ENCODE assay signal across 8 cellular contexts in genomic region chr1:220089650-220090556, GRCh38. TPM values are rescaled to one million over a fixed set of nuclear protein-coding genes. Genes with fewer than 3 reads are reported as not detected.
DNase-seq lines count a peak whose midpoint lies in the region; ATAC-seq lines count a peak whose summit lies in the region.

Gene BPNT1, minus strand, starts transcription at chr1:220089788. Its CDS starts 9,942 bp downstream, at chr1:220079846.

- H3K27me3 ChIP-seq in GM23248 (replicated peaks; ENCODE audit: insufficient read depth) = no peaks in the 10 kb centered on the region
- H3K27me3 ChIP-seq in naive thymus-derived CD4-positive, alpha-beta T cell (ENCODE audit: control insufficient read depth in 2 of 2, insufficient read depth in 2 of 2, low read length in 2 of 2) = no peaks in the 10 kb centered on the region

- ATAC-seq in naive thymus-derived CD4-positive, alpha-beta T cell = peak; percentile 87
- peak; percentile 80 to 83 for ATAC-seq in stimulated activated naive B cell treated with anti-CD40 and anti-IgM and Interleukin-4, amounts not matched to agents 10 μg/mL and 1 μg/mL and 100 μg/mL, for 72 hours (replicated peaks)

- peak within 1 kb of the TSS; percentile 88 for H3K4me3 ChIP-seq in GM23248
- H3K4me3 ChIP-seq in naive thymus-derived CD4-positive, alpha-beta T cell (ENCODE audit: low read length) = peak within 1 kb of the TSS; percentile 83

- peak within 1 kb of the TSS; percentile 83 for H3K4me2 ChIP-seq in GM23248 (ENCODE audit: unreplicated experiment)

- no peaks in the 10 kb centered on the region for H3K9me3 ChIP-seq in GM23248 (ENCODE audit: low read depth)
- no peaks in the 10 kb centered on the region for H3K9me3 ChIP-seq in naive thymus-derived CD4-positive, alpha-beta T cell (ENCODE audit: control insufficient read depth in 2 of 3, low read length in 3 of 3)

- H3K4me3 Mint-ChIP-seq in activated T-helper 1 cell treated with anti-CD3 and anti-CD28 coated beads, Interleukin-12 subunit alpha, Interleukin-12 subunit beta, Interleukin-2, Interleukin-4 antibody, amounts not matched to agents 30 ng/mL and 10 ng/mL and 1 ng/mL, durations not matched to agents 14 hours and 24 hours and 36 hours = peak within 1 kb of the TSS; percentile 96
- H3K4me3 Mint-ChIP-seq in naive thymus-derived CD4-positive, alpha-beta T cell = peak within 1 kb of the TSS; percentile 88 to 100 (median 94)
- H3K4me3 Mint-ChIP-seq in stimulated activated naive B cell treated with anti-CD40 and anti-IgM and Interleukin-4, amounts not matched to agents 10 μg/mL and 1 μg/mL and 100 μg/mL, for 72 hours = peak within 1 kb of the TSS; percentile 98

- in situ Hi-C loops in GM23248 (cut with MboI) = no loop called here

- WGBS in GM23248 (ENCODE audit: low coverage in 1 of 2, low lambda C conversion rate in 2 of 2, missing lambda C conversion rate in 2 of 2), 2 experiments = 15% methylated on average over 34 to 35 of the region's 35 CpGs

- H4K20me1 ChIP-seq in GM23248 (ENCODE audit: insufficient read depth) = no peaks in the 10 kb centered on the region

- no peak within 1 kb of the TSS for H3K27ac ChIP-seq in GM23248
- peak within 1 kb of the TSS; percentile 72 for H3K27ac ChIP-seq in naive thymus-derived CD4-positive, alpha-beta T cell (ENCODE audit: low read depth, low read length)

- H3K4me1 Mint-ChIP-seq in activated T-helper 1 cell treated with anti-CD3 and anti-CD28 coated beads, Interleukin-12 subunit alpha, Interleukin-12 subunit beta, Interleukin-2, Interleukin-4 antibody, amounts not matched to agents 30 ng/mL and 10 ng/mL and 1 ng/mL, durations not matched to agents 14 hours and 24 hours and 36 hours (ENCODE audit: low read depth) = peaks cover 8% of the 10 kb centered on the region
- peaks cover 0 to 42% (median 36%) of the 10 kb centered on the region in 7 donors for H3K4me1 Mint-ChIP-seq in naive thymus-derived CD4-positive, alpha-beta T cell
- peaks cover 2 to 10% of the 10 kb centered on the region in 2 donors for H3K4me1 Mint-ChIP-seq in stimulated activated naive B cell treated with anti-CD40 and anti-IgM and Interleukin-4, amounts not matched to agents 10 μg/mL and 1 μg/mL and 100 μg/mL, for 72 hours

- DNase-seq in Daoy (ENCODE audit: low read depth) = peak; percentile 93
- peak; percentile 92 for DNase-seq in GM23248
- peak; percentile 91 to 94 for DNase-seq in Kasumi-1 (lab: John Stamatoyannopoulos, UW)
- DNase-seq in RPMI7951 (ENCODE audit: low read depth) = peak; percentile 88
- DNase-seq in activated T-helper 1 cell treated with anti-CD3 and anti-CD28 coated beads, Interleukin-12 subunit alpha, Interleukin-12 subunit beta, Interleukin-2, Interleukin-4 antibody, amounts not matched to agents 30 ng/mL and 10 ng/mL and 1 ng/mL, durations not matched to agents 14 hours and 24 hours and 36 hours (ENCODE audit: low spot score) = peak; percentile 95
- peak; percentile 86 for DNase-seq in fibroblast of gingiva (ENCODE audit: low read depth)
- peak; percentile 90 to 99 (median 97) for DNase-seq in naive thymus-derived CD4-positive, alpha-beta T cell
- peak; percentile 97 for DNase-seq in stimulated activated naive B cell treated with anti-CD40 and anti-IgM and Interleukin-4, amounts not matched to agents 10 μg/mL and 1 μg/mL and 100 μg/mL, for 72 hours

- peaks cover 2% of the 10 kb centered on the region for H3K36me3 Mint-ChIP-seq in activated T-helper 1 cell treated with anti-CD3 and anti-CD28 coated beads, Interleukin-12 subunit alpha, Interleukin-12 subunit beta, Interleukin-2, Interleukin-4 antibody, amounts not matched to agents 30 ng/mL and 10 ng/mL and 1 ng/mL, durations not matched to agents 14 hours and 24 hours and 36 hours (ENCODE audit: low read depth)
- peaks cover 0 to 5% (median 3%) of the 10 kb centered on the region in 5 donors for H3K36me3 Mint-ChIP-seq in naive thymus-derived CD4-positive, alpha-beta T cell
- H3K36me3 Mint-ChIP-seq in stimulated activated naive B cell treated with anti-CD40 and anti-IgM and Interleukin-4, amounts not matched to agents 10 μg/mL and 1 μg/mL and 100 μg/mL, for 72 hours = no peaks in the 10 kb centered on the region

- peaks cover 45% of the 10 kb centered on the region for H3K79me2 ChIP-seq in GM23248 (ENCODE audit: insufficient read depth)

- peak within 1 kb of the TSS; percentile 73 for H3K9ac ChIP-seq in GM23248

- no peaks in the 10 kb centered on the region for H3K9me3 Mint-ChIP-seq in activated T-helper 1 cell treated with anti-CD3 and anti-CD28 coated beads, Interleukin-12 subunit alpha, Interleukin-12 subunit beta, Interleukin-2, Interleukin-4 antibody, amounts not matched to agents 30 ng/mL and 10 ng/mL and 1 ng/mL, durations not matched to agents 14 hours and 24 hours and 36 hours
- H3K9me3 Mint-ChIP-seq in naive thymus-derived CD4-positive, alpha-beta T cell = no peaks in the 10 kb centered on the region
- no peaks in the 10 kb centered on the region for H3K9me3 Mint-ChIP-seq in stimulated activated naive B cell treated with anti-CD40 and anti-IgM and Interleukin-4, amounts not matched to agents 10 μg/mL and 1 μg/mL and 100 μg/mL, for 72 hours

- no peaks in the 10 kb centered on the region for H3K9me2 ChIP-seq in GM23248 (ENCODE audit: insufficient read depth)

- H3F3A ChIP-seq in GM23248 (ENCODE audit: insufficient read depth) = peaks cover 6% of the 10 kb centered on the region; the same call in 1 of the 2 replicates

- CTCF ChIA-PET in naive thymus-derived CD4-positive, alpha-beta T cell (lab: Charles Lee) = interaction anchor here (0.7 to 0.9 kb wide), 3 partner anchors 43 to 54 kb away, joined by 3 to 4 read pairs (median 3); no protein-coding TSS in a partner anchor

- intact Hi-C loops in activated T-helper 1 cell treated with anti-CD3 and anti-CD28 coated beads, Interleukin-12 subunit alpha, Interleukin-12 subunit beta, Interleukin-2, Interleukin-4 antibody, amounts not matched to agents 30 ng/mL and 10 ng/mL and 1 ng/mL, durations not matched to agents 14 hours and 24 hours and 36 hours (cut with micrococcal nuclease) = loop anchor here (1.0 to 5.0 kb wide), 4 partner anchors 23 to 1803 kb away; partner anchors contain the start of genes EPRS1, RAB3GAP2 and RRP15
- intact Hi-C loops in naive thymus-derived CD4-positive, alpha-beta T cell (cut with micrococcal nuclease) = loop anchor here (1.0 kb wide), 3 partner anchors 44 to 1805 kb away; partner anchors contain the start of genes EPRS1 (in 2 of the 2), RAB3GAP2 (in 2 of the 2) and RRP15 (in 2 of the 2)

- no peaks in the 10 kb centered on the region for H3K36me3 ChIP-seq in GM23248 (ENCODE audit: low read depth)
- peaks cover 0 to 6% (median 0%) of the 10 kb centered on the region in 3 experiments for H3K36me3 ChIP-seq in naive thymus-derived CD4-positive, alpha-beta T cell (ENCODE audit: control insufficient read depth in 2 of 3, insufficient read depth in 3 of 3, low read length in 3 of 3)

- H3K4me1 ChIP-seq in GM23248 (ENCODE audit: insufficient read depth) = 0 out of 2 replicates have a peak, but pooled peaks cover 1% of the 10 kb centered on the region
- peaks cover 9 to 13% of the 10 kb centered on the region in 2 donors for H3K4me1 ChIP-seq in naive thymus-derived CD4-positive, alpha-beta T cell (ENCODE audit: control insufficient read depth in 2 of 2, insufficient read depth in 2 of 2, low read length in 2 of 2)

- no peaks in the 10 kb centered on the region for H3K27me3 Mint-ChIP-seq in activated T-helper 1 cell treated with anti-CD3 and anti-CD28 coated beads, Interleukin-12 subunit alpha, Interleukin-12 subunit beta, Interleukin-2, Interleukin-4 antibody, amounts not matched to agents 30 ng/mL and 10 ng/mL and 1 ng/mL, durations not matched to agents 14 hours and 24 hours and 36 hours (ENCODE audit: insufficient read depth)
- peaks cover 0 to 2% (median 0%) of the 10 kb centered on the region in 5 donors for H3K27me3 Mint-ChIP-seq in naive thymus-derived CD4-positive, alpha-beta T cell
- no peaks in the 10 kb centered on the region for H3K27me3 Mint-ChIP-seq in stimulated activated naive B cell treated with anti-CD40 and anti-IgM and Interleukin-4, amounts not matched to agents 10 μg/mL and 1 μg/mL and 100 μg/mL, for 72 hours

- peak within 1 kb of the TSS; percentile 87 for H3K27ac Mint-ChIP-seq in activated T-helper 1 cell treated with anti-CD3 and anti-CD28 coated beads, Interleukin-12 subunit alpha, Interleukin-12 subunit beta, Interleukin-2, Interleukin-4 antibody, amounts not matched to agents 30 ng/mL and 10 ng/mL and 1 ng/mL, durations not matched to agents 14 hours and 24 hours and 36 hours
- H3K27ac Mint-ChIP-seq in naive thymus-derived CD4-positive, alpha-beta T cell = peak within 1 kb of the TSS; percentile 86 to 97 (median 94)
- H3K27ac Mint-ChIP-seq in stimulated activated naive B cell treated with anti-CD40 and anti-IgM and Interleukin-4, amounts not matched to agents 10 μg/mL and 1 μg/mL and 100 μg/mL, for 72 hours = peak within 1 kb of the TSS; percentile 96

- H2AFZ ChIP-seq in GM23248 = peak within 1 kb of the TSS; percentile 98

- POLR2A ChIA-PET in naive thymus-derived CD4-positive, alpha-beta T cell (lab: Charles Lee) = interaction anchor here (0.6 to 1.8 kb wide), 6 partner anchors 10 to 183 kb away, joined by 3 to 8 read pairs (median 4); partner anchors contain the start of genes EPRS1 and RAB3GAP2

RNA-seq across cellular contexts. Expression of gene BPNT1, which starts in this region (rescaled TPM):
- 43.1 and 46.6 TPM in 2 replicates for total RNA-seq in Daoy (2014; rRNA removed; shearing (Covaris generic))
- total RNA-seq in GM23248 (2014; rRNA removed; shearing (Covaris generic)) = 25.1 and 36.7 TPM in 2 replicates
- 12.0 and 12.2 TPM in 2 replicates for polyA plus RNA-seq in GM23248 (2016; fragmentation: Nextera tagmentation; extraction: Ambion mirVana)
- total RNA-seq in RPMI7951 (2014; rRNA removed; shearing (Covaris generic)) = 19.3 and 32.3 TPM in 2 replicates
- 27.0 and 28.2 TPM in 2 replicates for total RNA-seq in activated T-helper 1 cell treated with anti-CD3 and anti-CD28 coated beads, Interleukin-12 subunit alpha, Interleukin-12 subunit beta, Interleukin-2, Interleukin-4 antibody, amounts not matched to agents 30 ng/mL and 10 ng/mL and 1 ng/mL, durations not matched to agents 14 hours and 24 hours and 36 hours
- 10 to 100 TPM in 4 of 5 experiments, 1 to 10 TPM in 1; 5.5 to 24.6 (median 15.0) TPM for total RNA-seq in naive thymus-derived CD4-positive, alpha-beta T cell
- 10 to 100 TPM; 20.2 to 25.2 TPM for polyA plus RNA-seq in naive thymus-derived CD4-positive, alpha-beta T cell
